In genomic region chr5:40623480-40624420, GRCh38 we compare ENCODE assay signal across 20 cellular contexts. TPM values are rescaled to one million over a fixed set of nuclear protein-coding genes. Genes with fewer than 3 reads are reported as not detected.
DNase-seq lines count a peak whose midpoint lies in the region; ATAC-seq, FAIRE-seq and TF ChIP-seq lines count a peak whose summit lies in the region.
"Had no signal": no experiment of that assay in that cellular context is flagged by ENCODE, and none has a peak within 500 bp of the region (broad histone marks: within the 10 kb centered on the region; RNA-seq: fewer than 3 reads in every experiment).

No MANE protein-coding gene starts in this region.

- DNase-seq in activated CD8-positive, alpha-beta memory T cell treated with anti-CD3 and anti-CD28 coated beads, Interleukin-2, amount 50 U/mL, for 4 hours, result peak; percentile 17
- no peak for DNase-seq in activated CD8-positive, alpha-beta memory T cell treated with anti-CD3 and anti-CD28 coated beads, Interleukin-2, amount 10 ng/mL, durations not matched to agents 7 days and 5 days
- DNase-seq in CD8-positive, alpha-beta T cell, result peak in 4 of 7 experiments; percentile 2 to 54 (median 34)
- no peak for DNase-seq in T-helper 2 cell treated with Interferon-gamma antibody and Interleukin-4, amounts not matched to agents 5 μg/mL and 100 μg/mL, for 36 hours (ENCODE audit: low spot score)
- DNase-seq in effector memory CD4-positive, alpha-beta T cell, result peak in 2 of 3 donors; percentile 0 to 18
- DNase-seq in progenitor cell of endocrine pancreas (ENCODE audit: low spot score, unreplicated experiment), result no peak
- no peak for DNase-seq in D721Med (ENCODE audit: insufficient read length, low spot score)
- no peak for DNase-seq in cerebellar cortex (ENCODE audit: low spot score)
- DNase-seq: ACHN, erythroblast, left cardiac atrium, NCI-H1105, NCI-H510A treated with DMSO at 0.1 percent for 48 hours, SHP77 had no signal

- no peak overlapping the region for H3K27ac Mint-ChIP-seq in activated CD8-positive, alpha-beta memory T cell treated with anti-CD3 and anti-CD28 coated beads, Interleukin-2, amount 10 ng/mL, durations not matched to agents 7 days and 5 days
- peak overlapping the region; percentile 84 for H3K27ac Mint-ChIP-seq in CD8-positive, alpha-beta T cell
- peak overlapping the region; percentile 10 for H3K27ac Mint-ChIP-seq in T-helper 2 cell treated with Interferon-gamma antibody and Interleukin-4, amounts not matched to agents 5 μg/mL and 100 μg/mL, for 36 hours
- H3K27ac Mint-ChIP-seq in progenitor cell of endocrine pancreas, result no peak overlapping the region
- H3K27ac Mint-ChIP-seq: brain; mesothelial cell of epicardium; stimulated activated effector memory CD8-positive, alpha-beta T cell treated with anti-CD3 and anti-CD28 coated beads, Interleukin-12 subunit alpha, Interleukin-12 subunit beta, amount 100 ng/mL, for 72 hours; type B pancreatic cell had no signal

- H3K4me1 Mint-ChIP-seq in activated CD8-positive, alpha-beta memory T cell treated with anti-CD3 and anti-CD28 coated beads, Interleukin-2, amount 10 ng/mL, durations not matched to agents 7 days and 5 days, result peaks cover 11% of the 10 kb centered on the region
- peaks cover 55% of the 10 kb centered on the region for H3K4me1 Mint-ChIP-seq in CD8-positive, alpha-beta T cell (ENCODE audit: low read depth)
- peaks cover 37% of the 10 kb centered on the region for H3K4me1 Mint-ChIP-seq in T-helper 2 cell treated with Interferon-gamma antibody and Interleukin-4, amounts not matched to agents 5 μg/mL and 100 μg/mL, for 36 hours (ENCODE audit: low read depth)
- H3K4me1 Mint-ChIP-seq in progenitor cell of endocrine pancreas (ENCODE audit: low read depth), result no peaks in the 10 kb centered on the region
- H3K4me1 Mint-ChIP-seq: brain had no signal

- peaks cover 29% of the 10 kb centered on the region for H3K4me1 ChIP-seq in CD8-positive, alpha-beta T cell (ENCODE audit: insufficient read depth, low read length)
- peaks cover 21% of the 10 kb centered on the region for H3K4me1 ChIP-seq in effector memory CD4-positive, alpha-beta T cell (ENCODE audit: control insufficient read depth, insufficient read depth, low read length, poor library complexity, severe bottlenecking)

- no peak for FAIRE-seq in D721Med (lab: Jason Lieb, UNC)
- FAIRE-seq: frontal cortex had no signal

- TF ChIP-seq CTCF in CD8-positive, alpha-beta T cell (IDR thresholded peaks at IDR 0.05), result no peak
- TF ChIP-seq CTCF in progenitor cell of endocrine pancreas (IDR thresholded peaks at IDR 0.05; ENCODE audit: unreplicated experiment) (no peak), D721Med (IDR thresholded peaks at IDR 0.05; ENCODE audit: insufficient read depth, missing control alignments) (no peak)

- CTCF ChIA-PET in activated CD8-positive, alpha-beta memory T cell treated with anti-CD3 and anti-CD28 coated beads, Interleukin-2, amount 10 ng/mL, durations not matched to agents 7 days and 5 days (lab: Charles Lee), result interaction anchor here (1.0 kb wide), 1 partner anchor 11 kb away, joined by 3 read pairs; no protein-coding TSS in a partner anchor
- CTCF ChIA-PET in CD8-positive, alpha-beta T cell (lab: Charles Lee), result interaction anchor here (0.9 to 1.5 kb wide), 4 partner anchors 11 to 253 kb away, joined by 3 read pairs; no protein-coding TSS in a partner anchor

- H3K27me3 Mint-ChIP-seq in activated CD8-positive, alpha-beta memory T cell treated with anti-CD3 and anti-CD28 coated beads, Interleukin-2, amount 10 ng/mL, durations not matched to agents 7 days and 5 days, result no peaks in the 10 kb centered on the region
- H3K27me3 Mint-ChIP-seq in CD8-positive, alpha-beta T cell (ENCODE audit: low read depth), result no peaks in the 10 kb centered on the region
- H3K27me3 Mint-ChIP-seq in T-helper 2 cell treated with Interferon-gamma antibody and Interleukin-4, amounts not matched to agents 5 μg/mL and 100 μg/mL, for 36 hours (ENCODE audit: low read depth), result peaks cover 2% of the 10 kb centered on the region
- no peaks in the 10 kb centered on the region for H3K27me3 Mint-ChIP-seq in progenitor cell of endocrine pancreas
- H3K27me3 Mint-ChIP-seq: type B pancreatic cell had no signal

- ATAC-seq in activated CD8-positive, alpha-beta memory T cell treated with anti-CD3 and anti-CD28 coated beads, Interleukin-2, amount 10 ng/mL, durations not matched to agents 7 days and 5 days, result no peak
- ATAC-seq in CD8-positive, alpha-beta T cell, result peak; percentile 92
- ATAC-seq: left cardiac atrium; stimulated activated effector memory CD8-positive, alpha-beta T cell treated with anti-CD3 and anti-CD28 coated beads, Interleukin-12 subunit alpha, Interleukin-12 subunit beta, amount 100 ng/mL, for 72 hours had no signal

- H3K4me3 ChIP-seq in CD8-positive, alpha-beta T cell (ENCODE audit: low read depth, low read length), result no peak overlapping the region
- no peak overlapping the region for H3K4me3 ChIP-seq in effector memory CD4-positive, alpha-beta T cell (ENCODE audit: insufficient read depth, low read depth, low read length, poor library complexity, severe bottlenecking)

- H3K9me3 Mint-ChIP-seq in activated CD8-positive, alpha-beta memory T cell treated with anti-CD3 and anti-CD28 coated beads, Interleukin-2, amount 10 ng/mL, durations not matched to agents 7 days and 5 days (ENCODE audit: low read depth), result peaks cover 2% of the 10 kb centered on the region
- H3K9me3 Mint-ChIP-seq in CD8-positive, alpha-beta T cell, result no peaks in the 10 kb centered on the region
- H3K9me3 Mint-ChIP-seq in T-helper 2 cell treated with Interferon-gamma antibody and Interleukin-4, amounts not matched to agents 5 μg/mL and 100 μg/mL, for 36 hours, result no peaks in the 10 kb centered on the region
- no peaks in the 10 kb centered on the region for H3K9me3 Mint-ChIP-seq in progenitor cell of endocrine pancreas (ENCODE audit: low read depth)
- H3K9me3 Mint-ChIP-seq: brain; CD14-positive monocyte; stimulated activated effector memory CD8-positive, alpha-beta T cell treated with anti-CD3 and anti-CD28 coated beads, Interleukin-12 subunit alpha, Interleukin-12 subunit beta, amount 100 ng/mL, for 72 hours; type B pancreatic cell had no signal

- H3K9me3 ChIP-seq in CD8-positive, alpha-beta T cell (ENCODE audit: low read length), result no peaks in the 10 kb centered on the region
- no peaks in the 10 kb centered on the region for H3K9me3 ChIP-seq in effector memory CD4-positive, alpha-beta T cell (ENCODE audit: control insufficient read depth, low read length)

- H3K36me3 Mint-ChIP-seq in activated CD8-positive, alpha-beta memory T cell treated with anti-CD3 and anti-CD28 coated beads, Interleukin-2, amount 10 ng/mL, durations not matched to agents 7 days and 5 days, result peaks cover 15% of the 10 kb centered on the region
- H3K36me3 Mint-ChIP-seq in CD8-positive, alpha-beta T cell, result no peaks in the 10 kb centered on the region
- peaks cover 6% of the 10 kb centered on the region for H3K36me3 Mint-ChIP-seq in T-helper 2 cell treated with Interferon-gamma antibody and Interleukin-4, amounts not matched to agents 5 μg/mL and 100 μg/mL, for 36 hours (ENCODE audit: low read depth)
- no peaks in the 10 kb centered on the region for H3K36me3 Mint-ChIP-seq in progenitor cell of endocrine pancreas (ENCODE audit: insufficient read depth)
- H3K36me3 Mint-ChIP-seq: brain; mesothelial cell of epicardium; stimulated activated effector memory CD8-positive, alpha-beta T cell treated with anti-CD3 and anti-CD28 coated beads, Interleukin-12 subunit alpha, Interleukin-12 subunit beta, amount 100 ng/mL, for 72 hours; type B pancreatic cell had no signal

- H3K27ac ChIP-seq in CD8-positive, alpha-beta T cell (ENCODE audit: low read depth, low read length), result no peak overlapping the region
- H3K27ac ChIP-seq in effector memory CD4-positive, alpha-beta T cell (ENCODE audit: insufficient read depth, low read length, poor library complexity, severe bottlenecking), result peak overlapping the region; percentile 36

- POLR2A ChIA-PET in CD8-positive, alpha-beta T cell (lab: Charles Lee), result interaction anchor here (1.0 to 2.0 kb wide), 5 partner anchors 10 to 157 kb away, joined by 3 to 6 read pairs (median 3); no protein-coding TSS in a partner anchor

- H3K36me3 ChIP-seq in CD8-positive, alpha-beta T cell (ENCODE audit: insufficient read depth, low read length), result no peaks in the 10 kb centered on the region
- H3K36me3 ChIP-seq in effector memory CD4-positive, alpha-beta T cell (ENCODE audit: control insufficient read depth, insufficient read depth, low read length), result no peaks in the 10 kb centered on the region

- no peaks in the 10 kb centered on the region for H3K27me3 ChIP-seq in CD8-positive, alpha-beta T cell (ENCODE audit: insufficient read depth, low read length)
- no peaks in the 10 kb centered on the region for H3K27me3 ChIP-seq in effector memory CD4-positive, alpha-beta T cell (replicated peaks; ENCODE audit: control insufficient read depth, insufficient read depth, low read length, poor library complexity, severe bottlenecking)

- intact Hi-C loops in CD8-positive, alpha-beta T cell (cut with DNase I, micrococcal nuclease), result loop anchor here in 1 of 2 experiments (1.0 to 2.0 kb wide), 4 partner anchors 10 to 56 kb away; partner anchors contain the start of gene PTGER4

- no peak overlapping the region for H3K4me3 Mint-ChIP-seq in activated CD8-positive, alpha-beta memory T cell treated with anti-CD3 and anti-CD28 coated beads, Interleukin-2, amount 10 ng/mL, durations not matched to agents 7 days and 5 days
- H3K4me3 Mint-ChIP-seq in CD8-positive, alpha-beta T cell, result peak overlapping the region; percentile 35
- peak overlapping the region; percentile 22 for H3K4me3 Mint-ChIP-seq in T-helper 2 cell treated with Interferon-gamma antibody and Interleukin-4, amounts not matched to agents 5 μg/mL and 100 μg/mL, for 36 hours
- H3K4me3 Mint-ChIP-seq in progenitor cell of endocrine pancreas (ENCODE audit: low read depth), result no peak overlapping the region
- H3K4me3 Mint-ChIP-seq: brain; CD14-positive monocyte; mesothelial cell of epicardium; stimulated activated effector memory CD8-positive, alpha-beta T cell treated with anti-CD3 and anti-CD28 coated beads, Interleukin-12 subunit alpha, Interleukin-12 subunit beta, amount 100 ng/mL, for 72 hours; type B pancreatic cell had no signal

RNA-seq across cellular contexts. Expression of gene PTGER4, which starts 56.0 kb away (rescaled TPM):
- total RNA-seq in activated CD8-positive, alpha-beta memory T cell treated with anti-CD3 and anti-CD28 coated beads, Interleukin-2, amount 10 ng/mL, durations not matched to agents 7 days and 5 days, result 10 to 100 TPM; 50.8 to 79.1 TPM
- 100 to 1,000 TPM; 334 to 371 TPM for total RNA-seq in CD8-positive, alpha-beta T cell
- total RNA-seq in progenitor cell of endocrine pancreas, result 4.7 and 5.6 TPM in 2 replicates

Comparison
In these comparisons a context has a peak if more than half of its experiments do, and no peak if none do; other contexts are left out.
1. DNase-seq: peak in activated CD8-positive, alpha-beta memory T cell treated with anti-CD3 and anti-CD28 coated beads, Interleukin-2, amount 50 U/mL, for 4 hours (single experiment), CD8-positive, alpha-beta T cell (4 of 7) and effector memory CD4-positive, alpha-beta T cell (2 of 3); none in activated CD8-positive, alpha-beta memory T cell treated with anti-CD3 and anti-CD28 coated beads, Interleukin-2, amount 10 ng/mL, durations not matched to agents 7 days and 5 days (single experiment), T-helper 2 cell treated with Interferon-gamma antibody and Interleukin-4, amounts not matched to agents 5 μg/mL and 100 μg/mL, for 36 hours (single experiment), progenitor cell of endocrine pancreas (single experiment), D721Med (single experiment) and cerebellar cortex (single experiment).
2. H3K27ac Mint-ChIP-seq: peak in CD8-positive, alpha-beta T cell (single experiment) and T-helper 2 cell treated with Interferon-gamma antibody and Interleukin-4, amounts not matched to agents 5 μg/mL and 100 μg/mL, for 36 hours (single experiment); none in activated CD8-positive, alpha-beta memory T cell treated with anti-CD3 and anti-CD28 coated beads, Interleukin-2, amount 10 ng/mL, durations not matched to agents 7 days and 5 days (single experiment) and progenitor cell of endocrine pancreas (single experiment).
3. H3K4me3 Mint-ChIP-seq: peak in CD8-positive, alpha-beta T cell (single experiment) and T-helper 2 cell treated with Interferon-gamma antibody and Interleukin-4, amounts not matched to agents 5 μg/mL and 100 μg/mL, for 36 hours (single experiment); none in activated CD8-positive, alpha-beta memory T cell treated with anti-CD3 and anti-CD28 coated beads, Interleukin-2, amount 10 ng/mL, durations not matched to agents 7 days and 5 days (single experiment) and progenitor cell of endocrine pancreas (single experiment).
4. RNA of gene PTGER4, which starts 56.0 kb away (total RNA-seq): 334 to 371 TPM in CD8-positive, alpha-beta T cell; 50.8 to 79.1 TPM in activated CD8-positive, alpha-beta memory T cell treated with anti-CD3 and anti-CD28 coated beads, Interleukin-2, amount 10 ng/mL, durations not matched to agents 7 days and 5 days and 4.7 to 5.6 TPM in progenitor cell of endocrine pancreas; every median in the first group is over 4 times any median in the second.